ENCODE assay signal across 9 cellular contexts in the genomic region with DNA sequence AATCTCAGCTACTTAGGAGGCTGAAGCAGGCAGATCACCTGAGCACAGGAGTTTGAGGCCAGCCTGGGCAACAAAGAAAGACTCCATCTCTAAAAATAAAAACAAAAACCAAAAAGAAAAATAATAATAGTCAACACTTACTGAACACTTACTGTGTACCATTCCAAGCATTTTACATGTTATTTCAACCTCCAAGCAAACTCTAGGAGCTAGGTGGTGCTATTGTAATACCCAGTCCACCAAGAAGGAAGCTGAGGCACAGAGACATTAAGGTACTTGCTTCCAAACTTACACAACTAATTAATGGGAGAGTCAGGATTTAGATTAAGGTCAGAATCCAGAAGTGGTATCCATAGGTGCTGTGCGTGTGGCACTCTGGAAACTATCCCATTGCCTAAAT. TPM values are rescaled to one million over a fixed set of nuclear protein-coding genes. Genes with fewer than 3 reads are reported as not detected.
DNase-seq lines count a peak whose midpoint lies in the region; ATAC-seq and TF ChIP-seq lines count a peak whose summit lies in the region.
"Had no signal": no experiment of that assay in that cellular context is flagged by ENCODE, and none has a peak within 500 bp of the region (broad histone marks: within the 10 kb centered on the region; RNA-seq: fewer than 3 reads in every experiment).

No MANE protein-coding gene starts in this region.

- no peaks in the 10 kb centered on the region for H3F3A ChIP-seq in PC-3 (ENCODE audit: low read length, unreplicated experiment)

- no peak for ATAC-seq in Right ventricle myocardium inferior
- peak; percentile 58 for ATAC-seq in PC-3

- intact Hi-C loops in Right ventricle myocardium inferior (cut with DNase I): loop anchor here (1.0 to 10.0 kb wide), 2 partner anchors 57 to 195 kb away; no protein-coding TSS in a partner anchor
- intact Hi-C loops in PC-3 (cut with micrococcal nuclease): loop anchor here (1.0 to 10.0 kb wide), 4 partner anchors 54 to 343 kb away; a partner anchor contains a TSS
- intact Hi-C loops in stomach (cut with DNase I; ENCODE audit: low total_unique reads): no loop called here
- intact Hi-C loops in CD4-positive, alpha-beta memory T cell (cut with micrococcal nuclease): no loop called here

- peak; percentile 63 for TF ChIP-seq CTCF in cardiac muscle cell (IDR thresholded peaks at IDR 0.05; ENCODE audit: low read depth, low read length)
- TF ChIP-seq CTCF in PC-3 (conservative IDR thresholded peaks at IDR 0.05; ENCODE audit: low read depth, low read length): peak; percentile 61
- TF ChIP-seq CTCF in fibroblast of lung (conservative IDR thresholded peaks at IDR 0.05 in 1 of 2, IDR thresholded peaks at IDR 0.05 in 1 of 2; ENCODE audit: low read depth in 1 of 2, low read length in 2 of 2): peak; percentile 63 to 65
- peak in 4 of 7 experiments; percentile 10 to 49 (median 26) for TF ChIP-seq CTCF in stomach (IDR thresholded peaks at IDR 0.05)

- CTCF ChIA-PET in PC-3 (lab: Charles Lee): interaction anchor here (0.5 to 1.0 kb wide), 7 partner anchors 16 to 213 kb away, joined by 3 to 10 read pairs (median 5); a partner anchor contains a TSS
- CTCF ChIA-PET in CD4-positive, alpha-beta memory T cell (lab: Charles Lee; ENCODE audit: partially characterized antibody): interaction anchor here (1.2 to 3.2 kb wide), 2 partner anchors 87 to 101 kb away, joined by 4 to 15 read pairs; no protein-coding TSS in a partner anchor

- no peak overlapping the region for H3K27ac Mint-ChIP-seq in CD4-positive, alpha-beta memory T cell

- BruUV-seq in PC-3 (replicated peaks; lab: Mats Ljungman, UMichigan): no TSS peak

- TF ChIP-seq POLR2A in stomach (IDR thresholded peaks at IDR 0.05): no peak

- no peaks in the 10 kb centered on the region for H3K4me1 ChIP-seq in cardiac muscle cell (ENCODE audit: low read depth)
- peaks cover 4% of the 10 kb centered on the region; the same call in 1 of the 2 replicates for H3K4me1 ChIP-seq in PC-3 (ENCODE audit: insufficient read depth, low read length)
- no peaks in the 10 kb centered on the region for H3K4me1 ChIP-seq in fibroblast of lung (ENCODE audit: control insufficient read depth, extremely low read depth, insufficient read depth, low read length)
- peaks cover 0 to 17% (median 2%) of the 10 kb centered on the region in 4 donors for H3K4me1 ChIP-seq in stomach
- no peaks in the 10 kb centered on the region for H3K4me1 ChIP-seq in CD4-positive, alpha-beta memory T cell (ENCODE audit: insufficient read depth, low read length)

- H4K20me1 ChIP-seq in PC-3 (ENCODE audit: low read length): no peaks in the 10 kb centered on the region
- no peaks in the 10 kb centered on the region for H4K20me1 ChIP-seq in fibroblast of lung (ENCODE audit: control insufficient read depth, extremely low read depth, insufficient read depth, low read length)

- H3K4me2 ChIP-seq in PC-3 (ENCODE audit: low read length): no peak overlapping the region
- no peak overlapping the region for H3K4me2 ChIP-seq in fibroblast of lung (ENCODE audit: extremely low read depth, insufficient read depth, low read length)

- no peaks in the 10 kb centered on the region for H3K9me3 Mint-ChIP-seq in CD4-positive, alpha-beta memory T cell

- no peaks in the 10 kb centered on the region for H3K9me2 ChIP-seq in PC-3 (replicated peaks; ENCODE audit: low read length)

- no peaks in the 10 kb centered on the region for H3K27me3 ChIP-seq in cardiac muscle cell
- no peaks in the 10 kb centered on the region for H3K27me3 ChIP-seq in PC-3 (ENCODE audit: low read length)
- H3K27me3 ChIP-seq in fibroblast of lung (ENCODE audit: control insufficient read depth, insufficient read depth, low read length): no peaks in the 10 kb centered on the region
- H3K27me3 ChIP-seq in stomach: no peaks in the 10 kb centered on the region
- H3K27me3 ChIP-seq in CD4-positive, alpha-beta memory T cell (ENCODE audit: insufficient read depth, low read length): no peaks in the 10 kb centered on the region

- H3K4me1 Mint-ChIP-seq in CD4-positive, alpha-beta memory T cell: no peaks in the 10 kb centered on the region

- H3K79me2 ChIP-seq in PC-3 (ENCODE audit: low read length): no peaks in the 10 kb centered on the region
- H3K79me2 ChIP-seq in fibroblast of lung (ENCODE audit: control insufficient read depth, insufficient read depth, low read length): no peaks in the 10 kb centered on the region

- H3K4me3 Mint-ChIP-seq in CD4-positive, alpha-beta memory T cell: no peak overlapping the region

- H2AFZ ChIP-seq in PC-3 (ENCODE audit: low read length) (no peak overlapping the region), fibroblast of lung (ENCODE audit: low read length) (no peak overlapping the region)

- H3K27ac ChIP-seq in cardiac muscle cell (no peak overlapping the region), PC-3 (ENCODE audit: low read length) (no peak overlapping the region), fibroblast of lung (ENCODE audit: insufficient read depth, low read length) (no peak overlapping the region), stomach (no peak overlapping the region)
- no peak overlapping the region for H3K27ac ChIP-seq in CD4-positive, alpha-beta memory T cell (ENCODE audit: low read depth, low read length)

- WGBS in stomach, 5 donors: 69 to 90% (median 77%) methylated on average over 1 of the region's 1 CpG

- POLR2A ChIA-PET in PC-3 (lab: Charles Lee; ENCODE audit: unreplicated experiment): no interaction called here
- POLR2A ChIA-PET in CD4-positive, alpha-beta memory T cell (lab: Charles Lee; ENCODE audit: partially characterized antibody): interaction anchor here (1.2 kb wide), 1 partner anchor 87 kb away, joined by 3 read pairs; no protein-coding TSS in a partner anchor

- H3K9ac ChIP-seq in PC-3 (ENCODE audit: low read length): no peak overlapping the region
- no peak overlapping the region for H3K9ac ChIP-seq in fibroblast of lung (ENCODE audit: insufficient read depth, low read length)

- no peak for TF ChIP-seq EP300 in stomach (IDR thresholded peaks at IDR 0.05)

- no peaks in the 10 kb centered on the region for H3K9me3 ChIP-seq in cardiac muscle cell (ENCODE audit: low read depth)
- H3K9me3 ChIP-seq in PC-3 (ENCODE audit: low read length): no peaks in the 10 kb centered on the region
- H3K9me3 ChIP-seq in fibroblast of lung (ENCODE audit: control insufficient read depth, insufficient read depth, low read depth, low read length): no peaks in the 10 kb centered on the region
- no peaks in the 10 kb centered on the region for H3K9me3 ChIP-seq in stomach
- H3K9me3 ChIP-seq in CD4-positive, alpha-beta memory T cell (ENCODE audit: control insufficient read depth in 1 of 2, low read length in 2 of 2): no peaks in the 10 kb centered on the region

- no peaks in the 10 kb centered on the region for H3K36me3 Mint-ChIP-seq in CD4-positive, alpha-beta memory T cell

- H3K4me3 ChIP-seq in cardiac muscle cell (no peak overlapping the region), PC-3 (ENCODE audit: low read length) (no peak overlapping the region), fibroblast of lung (replicated peaks in 1 of 4; ENCODE audit: control extremely low read depth in 1 of 4, insufficient read depth in 1 of 4, low read depth in 3 of 4, low read length in 4 of 4) (no peak overlapping the region), stomach (no peak overlapping the region)
- H3K4me3 ChIP-seq in CD4-positive, alpha-beta memory T cell (ENCODE audit: low read length in 2 of 2): no peak overlapping the region

- H3K27me3 Mint-ChIP-seq in CD4-positive, alpha-beta memory T cell: no peaks in the 10 kb centered on the region

- no peaks in the 10 kb centered on the region for H3K36me3 ChIP-seq in cardiac muscle cell
- H3K36me3 ChIP-seq in PC-3 (ENCODE audit: low read depth, low read length): no peaks in the 10 kb centered on the region
- H3K36me3 ChIP-seq in fibroblast of lung (ENCODE audit: control insufficient read depth, insufficient read depth, low read length): no peaks in the 10 kb centered on the region
- H3K36me3 ChIP-seq in stomach: no peaks in the 10 kb centered on the region
- H3K36me3 ChIP-seq in CD4-positive, alpha-beta memory T cell (ENCODE audit: insufficient read depth, low read length): no peaks in the 10 kb centered on the region

- peak in 1 of 2 donors; percentile 75 for DNase-seq in cardiac muscle cell (ENCODE audit: low read depth in 1 of 2, low spot score in 1 of 2)
- no peak for DNase-seq in Right ventricle myocardium inferior (ENCODE audit: missing footprints)
- DNase-seq in PC-3: peak; percentile 52
- peak; percentile 62 to 78 for DNase-seq in fibroblast of lung (ENCODE audit: low read depth in 2 of 2)
- no peak for DNase-seq in stomach
- DNase-seq in activated gamma-delta T cell (lab: John Stamatoyannopoulos, UW): no peak
- DNase-seq in activated T-cell treated with anti-CD3 and anti-CD28 coated beads for 4 hours: no peak
- no peak for DNase-seq in CD4-positive, alpha-beta memory T cell

RNA-seq across cellular contexts. Expression of a gene that starts 13.7 kb away (rescaled TPM):
- total RNA-seq in cardiac muscle cell: not detected in 2 replicates
- not detected in 2 replicates for polyA plus RNA-seq in cardiac muscle cell
- total RNA-seq in Right ventricle myocardium inferior: not detected
- not detected in 2 replicates for total RNA-seq in PC-3 (2014; rRNA removed)
- not detected in 2 replicates for total RNA-seq in fibroblast of lung
- not detected in 2 replicates for polyA plus RNA-seq in fibroblast of lung
- polyA plus RNA-seq in fibroblast of lung (2012): not detected in 2 replicates
- not detected in 2 replicates for polyA minus RNA-seq in fibroblast of lung (ENCODE audit: low replicate concordance)
- not detected for total RNA-seq in stomach
- polyA plus RNA-seq in stomach: not detected
- total RNA-seq in CD4-positive, alpha-beta memory T cell: not detected
- polyA plus RNA-seq in CD4-positive, alpha-beta memory T cell: not detected
- total RNA-seq: Daoy had no signal

RNA-seq across cellular contexts. Expression of a gene that starts 59.8 kb away (rescaled TPM):
- 33.1 and 33.4 TPM in 2 replicates for total RNA-seq in cardiac muscle cell
- 41.0 and 43.5 TPM in 2 replicates for polyA plus RNA-seq in cardiac muscle cell
- total RNA-seq in Right ventricle myocardium inferior: 22.0 TPM
- total RNA-seq in PC-3 (2014; rRNA removed): 9.1 and 9.6 TPM in 2 replicates
- 20.5 and 40.0 TPM in 2 replicates for total RNA-seq in fibroblast of lung
- polyA plus RNA-seq in fibroblast of lung: 41.3 and 61.2 TPM in 2 replicates
- 33.5 and 68.1 TPM in 2 replicates for polyA plus RNA-seq in fibroblast of lung (2012)
- 90.3 and 116 TPM in 2 replicates for polyA minus RNA-seq in fibroblast of lung (ENCODE audit: low replicate concordance)
- 100 to 1,000 TPM in 1 of 5 donors, 10 to 100 TPM in 4; 12.2 to 130 (median 27.7) TPM for total RNA-seq in stomach
- polyA plus RNA-seq in stomach: 10 to 100 TPM; 14.8 to 24.3 (median 17.0) TPM
- 10 to 100 TPM; 18.8 to 22.4 TPM for total RNA-seq in CD4-positive, alpha-beta memory T cell
- 10 to 100 TPM in 1 of 2 donors, 1 to 10 TPM in 1; 6.2 to 12.9 TPM for polyA plus RNA-seq in CD4-positive, alpha-beta memory T cell

Comparison
In these comparisons a context has a peak if more than half of its experiments do, and no peak if none do; other contexts are left out.
1. DNase-seq: peak in PC-3 (single experiment) and fibroblast of lung (2 of 2); none in Right ventricle myocardium inferior (single experiment), stomach (single experiment), activated gamma-delta T cell (single experiment), activated T-cell treated with anti-CD3 and anti-CD28 coated beads for 4 hours (single experiment) and CD4-positive, alpha-beta memory T cell (0 of 5).
2. intact Hi-C loops: an anchor here in Right ventricle myocardium inferior (1.0 to 10.0 kb wide) and PC-3 (1.0 to 10.0 kb wide); none called in stomach and CD4-positive, alpha-beta memory T cell.
3. Peak in every context shown above with its lines, with median percentiles within 50 percentile points of each other: CTCF ChIP-seq.